14 cellular contexts compared by ENCODE assay signal in genomic region chr3:159788291-159788690, GRCh38. TPM values are rescaled to one million over a fixed set of nuclear protein-coding genes. Genes with fewer than 3 reads are reported as not detected.
DNase-seq lines count a peak whose midpoint lies in the region; ATAC-seq, FAIRE-seq and TF ChIP-seq lines count a peak whose summit lies in the region.
"Had no signal": no experiment of that assay in that cellular context is flagged by ENCODE, and none has a peak within 500 bp of the region (broad histone marks: within the 10 kb centered on the region; RNA-seq: fewer than 3 reads in every experiment).

No MANE protein-coding gene starts in this region.

- TF ChIP-seq EP300 in A549 (IDR thresholded peaks at IDR 0.05) (no peak), Ishikawa (IDR thresholded peaks at IDR 0.05; ENCODE audit: borderline replicate concordance) (no peak)

- no peaks in the 10 kb centered on the region for H3K4me1 Mint-ChIP-seq in stimulated activated naive CD8-positive, alpha-beta T cell treated with anti-CD3 and anti-CD28 coated beads, Interleukin-15, amount 100 ng/mL, for 72 hours
- H3K4me1 Mint-ChIP-seq: naive B cell had no signal

- FAIRE-seq in A549 (lab: Jason Lieb, UNC): no peak

- no peak overlapping the region for H3K4me3 Mint-ChIP-seq in stimulated activated naive CD8-positive, alpha-beta T cell treated with anti-CD3 and anti-CD28 coated beads, Interleukin-15, amount 100 ng/mL, for 72 hours
- H3K4me3 Mint-ChIP-seq: brain, H9, naive B cell had no signal

- H3K9ac ChIP-seq in colonic mucosa (ENCODE audit: low read depth in 2 of 2, low read length in 2 of 2) (no peak overlapping the region), muscle layer of colon (ENCODE audit: low read length) (peak overlapping the region; percentile 21)

- H3K9me3 Mint-ChIP-seq in stimulated activated naive CD8-positive, alpha-beta T cell treated with anti-CD3 and anti-CD28 coated beads, Interleukin-15, amount 100 ng/mL, for 72 hours: no peaks in the 10 kb centered on the region
- H3K9me3 Mint-ChIP-seq: brain, H9, naive B cell had no signal

- H3K4me3 ChIP-seq in A549 (no peak overlapping the region), colonic mucosa (no peak overlapping the region), muscle layer of colon (ENCODE audit: low read depth in 1 of 2, low read length in 2 of 2) (no peak overlapping the region), aorta (ENCODE audit: low read length in 2 of 2) (no peak overlapping the region)

- CTCF ChIA-PET in A549 (lab: Yijun Ruan, JAX): interaction anchor here (1.5 to 2.2 kb wide), 3 partner anchors 17 to 40 kb away, joined by 3 to 18 read pairs (median 6); no protein-coding TSS in a partner anchor

- H3K27me3 ChIP-seq in colonic mucosa: no peaks in the 10 kb centered on the region
- no peaks in the 10 kb centered on the region for H3K27me3 ChIP-seq in muscle layer of colon (ENCODE audit: control insufficient read depth in 1 of 2, insufficient read depth in 2 of 2, low read length in 2 of 2)
- no peaks in the 10 kb centered on the region for H3K27me3 ChIP-seq in aorta (ENCODE audit: control insufficient read depth in 1 of 2, insufficient read depth in 2 of 2, low read length in 1 of 2)

- ATAC-seq in A549: no peak; a peak in 1 of 6 replicates
- ATAC-seq in stimulated activated naive CD8-positive, alpha-beta T cell treated with anti-CD3 and anti-CD28 coated beads, Interleukin-15, amount 100 ng/mL, for 72 hours: no peak
- ATAC-seq in aorta (ENCODE audit: low FRiP score): no peak

- TF ChIP-seq RAD21 in A549 (conservative IDR thresholded peaks at IDR 0.05 in 1 of 2, IDR thresholded peaks at IDR 0.05 in 1 of 2) (no peak), Ishikawa (IDR thresholded peaks at IDR 0.05; ENCODE audit: low read depth) (no peak)

- H3K27ac Mint-ChIP-seq in stimulated activated naive CD8-positive, alpha-beta T cell treated with anti-CD3 and anti-CD28 coated beads, Interleukin-15, amount 100 ng/mL, for 72 hours: no peak overlapping the region
- H3K27ac Mint-ChIP-seq: naive B cell had no signal

- peaks cover 8% of the 10 kb centered on the region for H3K27me3 Mint-ChIP-seq in stimulated activated naive CD8-positive, alpha-beta T cell treated with anti-CD3 and anti-CD28 coated beads, Interleukin-15, amount 100 ng/mL, for 72 hours
- H3K27me3 Mint-ChIP-seq: brain, naive B cell had no signal

- H3K9me3 ChIP-seq in A549 (no peaks in the 10 kb centered on the region), colonic mucosa (no peaks in the 10 kb centered on the region), muscle layer of colon (ENCODE audit: low read length) (no peaks in the 10 kb centered on the region), aorta (ENCODE audit: control insufficient read depth, low read length) (no peaks in the 10 kb centered on the region)

- TF ChIP-seq POLR2A in A549 (IDR thresholded peaks at IDR 0.05; ENCODE audit: low read length): no peak

- WGBS in A549 (ENCODE audit: missing lambda C conversion rate): 65% methylated on average over 3 of the region's 3 CpGs
- 33 to 42% methylated on average over 3 of the region's 3 CpGs for WGBS in aorta, 2 donors

- POLR2A ChIA-PET in A549 (lab: Yijun Ruan, JAX): no interaction called here

- H3K36me3 ChIP-seq in colonic mucosa (no peaks in the 10 kb centered on the region), muscle layer of colon (ENCODE audit: insufficient read depth, low read length) (no peaks in the 10 kb centered on the region), aorta (ENCODE audit: control insufficient read depth in 1 of 2, insufficient read depth in 2 of 2, low read length in 1 of 2) (no peaks in the 10 kb centered on the region)

- peak overlapping the region; percentile 75 to 84 for H3K27ac ChIP-seq in A549
- H3K27ac ChIP-seq in colonic mucosa: peak overlapping the region; percentile 68
- H3K27ac ChIP-seq in muscle layer of colon (ENCODE audit: low read depth, low read length): peak overlapping the region; percentile 73
- peak overlapping the region in 1 of 2 donors; percentile 47 for H3K27ac ChIP-seq in aorta (ENCODE audit: low read depth in 1 of 2, low read length in 2 of 2)

- DNase-seq in A549 (ENCODE audit: low read depth in 1 of 2, low spot score in 1 of 2) (no peak), colonic mucosa (no peak), midbrain (lab: John Stamatoyannopoulos, UW) (no peak), aorta (no peak)
- no peak for DNase-seq in stimulated activated naive CD8-positive, alpha-beta T cell treated with anti-CD3 and anti-CD28 coated beads, Interleukin-15, amount 100 ng/mL, for 72 hours
- no peak for DNase-seq in stimulated activated CD4-positive, alpha-beta T cell treated with anti-CD3 and anti-CD28 coated beads, Interleukin-4, amount 100 ng/mL, for 24 hours
- DNase-seq: activated CD4-positive, CD25-positive, alpha-beta regulatory T cell; activated T-cell treated with anti-CD3 and anti-CD28 coated beads, Interleukin-2, amount 50 U/mL, for 1 hour; H9; naive B cell; NCI-H1436 had no signal

- H3K4me1 ChIP-seq in A549: peaks cover 96% of the 10 kb centered on the region
- peaks cover 17% of the 10 kb centered on the region for H3K4me1 ChIP-seq in colonic mucosa
- peaks cover 79% of the 10 kb centered on the region for H3K4me1 ChIP-seq in muscle layer of colon (ENCODE audit: insufficient read depth, low read length)
- H3K4me1 ChIP-seq in aorta (ENCODE audit: control insufficient read depth in 1 of 2, insufficient read depth in 2 of 2, low read length in 2 of 2): peaks cover 14 to 28% of the 10 kb centered on the region in 2 donors

- no peak for TF ChIP-seq CTCF in A549 (IDR thresholded peaks at IDR 0.05)
- no peak for TF ChIP-seq CTCF in colonic mucosa (IDR thresholded peaks at IDR 0.05)

- H3K4me2 ChIP-seq in A549: peak overlapping the region; percentile 80

- intact Hi-C loops in colonic mucosa (cut with DNase I) (no loop called here), aorta (cut with DNase I) (no loop called here)

TF ChIP-seq in A549, 52 proteins besides CTCF, POLR2A, EP300 and RAD21:
- TF ChIP-seq BHLHE40 (IDR thresholded peaks at IDR 0.05; ENCODE audit: low read depth, low read length) (no peak), EHMT2 (IDR thresholded peaks at IDR 0.05; ENCODE audit: low read depth) (no peak), HOXA7 (CRISPR knock-in tag; IDR thresholded peaks at IDR 0.05) (no peak), MAX (IDR thresholded peaks at IDR 0.05) (no peak), ESRRA (IDR thresholded peaks at IDR 0.05; ENCODE audit: borderline replicate concordance, low read length) (no peak), RCOR1 (IDR thresholded peaks at IDR 0.05; ENCODE audit: low read depth, low read length) (no peak), CHD4 (IDR thresholded peaks at IDR 0.05; ENCODE audit: borderline replicate concordance) (no peak), NR3C1 (IDR thresholded peaks at IDR 0.05) (no peak), HOXB5 (CRISPR knock-in tag; IDR thresholded peaks at IDR 0.05) (no peak), FOXS1 (CRISPR knock-in tag; IDR thresholded peaks at IDR 0.05) (no peak), CHD2 (IDR thresholded peaks at IDR 0.05; ENCODE audit: low read length, partially characterized antibody) (no peak)

TF ChIP-seq in Ishikawa, 13 proteins besides CTCF, POLR2A, EP300 and RAD21:
- 0 out of 2 replicates have a peak, but pooled peaks have one; percentile 8 for TF ChIP-seq NFIC (IDR thresholded peaks at IDR 0.05)
- TF ChIP-seq TEAD4 (IDR thresholded peaks at IDR 0.05): no peak
TF ChIP-seq in Ishikawa: peak in this region for 1.

RNA-seq across cellular contexts. Expression of gene SCHIP1, which starts 51.4 kb away (rescaled TPM):
- polyA plus RNA-seq in A549 (2011; rRNA removed) (2.7 and 3.5 TPM in 2 replicates), A549 (2017; fragmentation: RNase III; extraction: RNeasy Plus Mini Kit Qiagen cat#74134 plus additional on column Dnase treatment) (2.0 to 3.6 TPM (median 2.6 TPM) in 3 replicates), aorta (1 to 10 TPM; 2.8 to 9.0 TPM)
- 0.13 and 0.15 TPM in 2 replicates for polyA plus RNA-seq in A549 (2012; cell fraction: cytosol; rRNA removed)
- 1.3 TPM in 2 replicates for polyA plus RNA-seq in A549 (2012; cell fraction: nucleus; rRNA removed)
- 5.2 and 7.1 TPM in 2 replicates for polyA minus RNA-seq in A549 (2011; rRNA and poly(A)+ RNA removed)
- total RNA-seq in colonic mucosa (1 to 10 TPM in 1 of 2 donors, under 1 TPM in 1; 0.35 to 2.5 TPM), aorta (10 to 100 TPM; 18.0 to 32.7 TPM)

Comparison
In these comparisons a context has a peak if more than half of its experiments do, and no peak if none do; other contexts are left out.
1. RNA of gene SCHIP1, which starts 51.4 kb away (total RNA-seq): 18.0 to 32.7 TPM in aorta; 0.35 to 2.5 TPM in colonic mucosa; every median in the first group is over 4 times any median in the second.